Comparison of ENCODE assay signal across 16 cellular contexts in genomic region chr12:80509781-80510556, GRCh38.
A peak's percentile ranks its signal among the peaks of the same experiment; 100 is the strongest.
DNase-seq lines count a peak whose midpoint lies in the region; ATAC-seq and TF ChIP-seq lines count a peak whose summit lies in the region.
"Had no signal": no experiment of that assay in that cellular context is flagged by ENCODE, and none has a peak within 500 bp of the region (broad histone marks: within the 10 kb centered on the region; RNA-seq: fewer than 3 reads in every experiment).

No MANE protein-coding gene starts in this region.

- H3K9me2 ChIP-seq in OCI-LY7 (ENCODE audit: insufficient read depth, low read length): no peaks in the 10 kb centered on the region

- H3K4me3 Mint-ChIP-seq in nephron: no peak overlapping the region
- H3K4me3 Mint-ChIP-seq: activated T-cell treated with anti-CD3 and anti-CD28 coated beads, Interleukin-2, amount 50 U/mL, for 24 hours had no signal

- H4K20me1 ChIP-seq in OCI-LY7 (ENCODE audit: insufficient read depth, low read length): no peaks in the 10 kb centered on the region

- H3K27me3 Mint-ChIP-seq in nephron (ENCODE audit: low read depth): no peaks in the 10 kb centered on the region
- H3K27me3 Mint-ChIP-seq: activated T-cell treated with anti-CD3 and anti-CD28 coated beads, Interleukin-2, amount 50 U/mL, for 24 hours had no signal

- no peaks in the 10 kb centered on the region for H3K9me3 ChIP-seq in right cardiac atrium (ENCODE audit: control insufficient read depth, low read length)
- no peaks in the 10 kb centered on the region for H3K9me3 ChIP-seq in OCI-LY7 (ENCODE audit: low read length)
- H3K9me3 ChIP-seq: tibial artery had no signal

- H3K4me1 ChIP-seq in right cardiac atrium (ENCODE audit: control insufficient read depth, insufficient read depth, low read length): no peaks in the 10 kb centered on the region
- peaks cover under 1% of the 10 kb centered on the region for H3K4me1 ChIP-seq in OCI-LY7 (ENCODE audit: insufficient read depth, low read length, poor library complexity, severe bottlenecking)

- no peak for TF ChIP-seq CTCF in cardiac fibroblast (IDR thresholded peaks at IDR 0.05; ENCODE audit: low read depth, low read length)
- TF ChIP-seq CTCF in nephron (IDR thresholded peaks at IDR 0.05; ENCODE audit: unreplicated experiment in 3 of 3): no peak
- no peak for TF ChIP-seq CTCF in OCI-LY7 (conservative IDR thresholded peaks at IDR 0.05; ENCODE audit: low read length)

- H3K27ac ChIP-seq in right cardiac atrium (ENCODE audit: low read length) (no peak overlapping the region), OCI-LY7 (ENCODE audit: low read depth, low read length, poor library complexity, severe bottlenecking) (no peak overlapping the region)
- H3K27ac ChIP-seq: tibial artery had no signal

- peak; percentile 7 for DNase-seq in COR-L47 (lab: John Stamatoyannopoulos, UW)
- DNase-seq in M059J (ENCODE audit: low read depth): peak; percentile 73
- peak; percentile 41 to 90 for DNase-seq in cardiac fibroblast (ENCODE audit: low read depth in 2 of 2)
- no peak for DNase-seq in right cardiac atrium
- DNase-seq in OCI-LY7 (ENCODE audit: low spot score): no peak
- DNase-seq: activated CD4-positive, CD25-positive, alpha-beta regulatory T cell treated with anti-CD3 and anti-CD28 coated beads, Interleukin-2, amount 50 U/mL, for 72 hours; activated T-cell treated with anti-CD3 and anti-CD28 coated beads, Interleukin-2, amount 50 U/mL, for 24 hours; anterior cingulate cortex; Calu3; effector CD8-positive, alpha-beta T cell; NCI-H774; nucleus accumbens; tibial artery had no signal

- H2AFZ ChIP-seq in OCI-LY7 (ENCODE audit: low read length): no peak overlapping the region

- H3K27ac Mint-ChIP-seq in nephron: peak overlapping the region; percentile 17 to 81 (median 62)
- H3K27ac Mint-ChIP-seq: activated T-cell treated with anti-CD3 and anti-CD28 coated beads, Interleukin-2, amount 50 U/mL, for 24 hours had no signal

- no peaks in the 10 kb centered on the region for H3K79me2 ChIP-seq in OCI-LY7 (ENCODE audit: insufficient read depth, low read depth, low read length)

- 43% methylated on average over 1 of the region's 1 CpG for WGBS in right cardiac atrium

- no peaks in the 10 kb centered on the region for H3K9me3 Mint-ChIP-seq in nephron

- H3K36me3 Mint-ChIP-seq in nephron (ENCODE audit: low read depth): peaks cover 4% of the 10 kb centered on the region

- CTCF ChIA-PET in OCI-LY7 (lab: Charles Lee; ENCODE audit: unreplicated experiment): no interaction called here

- intact Hi-C loops in right cardiac atrium (cut with DNase I) (no loop called here), OCI-LY7 (cut with micrococcal nuclease; ENCODE audit: unreplicated experiment) (no loop called here)

- peaks cover 22% of the 10 kb centered on the region for H3K4me1 Mint-ChIP-seq in nephron

- no peak overlapping the region for H3K4me2 ChIP-seq in OCI-LY7 (ENCODE audit: low read length)

- no peaks in the 10 kb centered on the region for H3K36me3 ChIP-seq in OCI-LY7 (ENCODE audit: insufficient read depth, low read length)
- H3K36me3 ChIP-seq: tibial artery had no signal

- no peak overlapping the region for H3K4me3 ChIP-seq in cardiac fibroblast (replicated peaks in 1 of 2; ENCODE audit: low read depth in 2 of 2, low read length in 2 of 2)
- no peak overlapping the region for H3K4me3 ChIP-seq in right cardiac atrium (ENCODE audit: low read length)
- no peak overlapping the region for H3K4me3 ChIP-seq in OCI-LY7 (ENCODE audit: low read depth, low read length, poor library complexity, severe bottlenecking)
- H3K4me3 ChIP-seq: tibial artery had no signal

- H3K27me3 ChIP-seq in right cardiac atrium (ENCODE audit: control insufficient read depth, insufficient read depth): no peaks in the 10 kb centered on the region
- H3K27me3 ChIP-seq: tibial artery had no signal

- POLR2A ChIA-PET in OCI-LY7 (lab: Charles Lee): interaction anchor here (0.8 kb wide), 1 partner anchor 21 kb away, joined by 3 read pairs; no protein-coding TSS in a partner anchor

- BruUV-seq in OCI-LY7 (replicated peaks; lab: Mats Ljungman, UMichigan): no TSS peak

- ATAC-seq in GM21423 (IDR thresholded peaks at IDR 0.05; ENCODE audit: unreplicated experiment): no peak
- no peak for ATAC-seq in HG02981 (IDR thresholded peaks at IDR 0.05; ENCODE audit: unreplicated experiment)
- no peak for ATAC-seq in right cardiac atrium

Comparison
In these comparisons a context has a peak if more than half of its experiments do, and no peak if none do; other contexts are left out.
1. DNase-seq: peak in COR-L47 (single experiment), M059J (single experiment) and cardiac fibroblast (2 of 2); none in right cardiac atrium (0 of 3) and OCI-LY7 (single experiment).